Comparison of ENCODE assay signal across 34 cellular contexts in genomic region chr21:29821230-29821629, GRCh38.
"Had no signal": no experiment of that assay in that cellular context is flagged by ENCODE, and none has a peak within 500 bp of the region (broad histone marks: within the 10 kb centered on the region; RNA-seq: fewer than 3 reads in every experiment).

No MANE protein-coding gene starts in this region.

- H3K27me3 ChIP-seq: MG63 had no signal

- DNase-seq: Karpas-422, Kasumi-1, MG63, MM.1S, MV-4-11, NCI-H1048, NCI-H1092, NCI-H1092 treated with DMSO at 0.1 percent for 48 hours, NCI-H1105, NCI-H1105 treated with DMSO at 0.1 percent for 48 hours, NCI-H1417, NCI-H1417 treated with DMSO at 0.1 percent for 48 hours, NCI-H1436, NCI-H1436 treated with DMSO at 0.1 percent for 48 hours, NCI-H146, NCI-H1694, NCI-H1694 treated with DMSO at 0.1 percent for 48 hours, NCI-H187, NCI-H187 treated with DMSO at 0.1 percent for 48 hours, NCI-H1930, NCI-H2029, NCI-H2029 treated with DMSO at 0.1 percent for 48 hours, NCI-H2081, NCI-H2081 treated with DMSO at 0.1 percent for 48 hours, NCI-H2107, NCI-H2171, NCI-H2171 treated with DMSO at 0.1 percent for 48 hours, NCI-H2227 treated with DMSO at 0.1 percent for 48 hours, NCI-H226, NCI-H345, NCI-H446, NCI-H446 treated with DMSO at 0.1 percent for 48 hours, NCI-H510A had no signal

- H3K4me3 ChIP-seq: MG63 had no signal

- H3K9me3 ChIP-seq: MG63 had no signal

- H3K4me2 ChIP-seq: KMS-11 had no signal

- H3K27ac ChIP-seq: KMS-11 had no signal

- H3K9ac ChIP-seq: KMS-11 had no signal

- H3K36me3 ChIP-seq: MG63 had no signal
